ENCODE assay signal across 19 cellular contexts in the genomic region with DNA sequence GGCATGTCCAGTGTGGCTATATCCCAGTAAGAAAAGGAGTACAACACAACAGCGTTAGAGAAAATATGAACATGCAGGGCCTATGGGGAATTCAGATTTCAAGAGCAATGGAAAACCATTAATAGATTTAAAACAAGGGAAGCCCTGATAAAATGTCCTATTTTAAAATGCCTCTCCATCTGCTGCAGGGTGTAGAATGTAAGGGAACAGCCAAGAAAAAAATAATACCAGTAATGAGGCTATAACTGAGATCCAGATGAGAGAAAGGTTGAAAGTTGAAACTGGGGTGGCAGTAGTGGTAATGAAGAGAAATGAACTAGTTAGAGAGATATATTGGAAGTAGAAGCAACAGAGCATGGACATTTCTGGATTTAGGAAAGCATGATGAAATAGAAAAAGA.
DNase-seq lines count a peak whose midpoint lies in the region; ATAC-seq and TF ChIP-seq lines count a peak whose summit lies in the region.
"Had no signal": no experiment of that assay in that cellular context is flagged by ENCODE, and none has a peak within 500 bp of the region (broad histone marks: within the 10 kb centered on the region; RNA-seq: fewer than 3 reads in every experiment).

No MANE protein-coding gene starts in this region.

- no peaks in the 10 kb centered on the region for H3K36me3 Mint-ChIP-seq in activated CD4-positive, alpha-beta T cell treated with anti-CD3 and anti-CD28 coated beads, Interleukin-2, amount 10 ng/mL, durations not matched to agents 24 days and 14 days (ENCODE audit: low read depth)
- H3K36me3 Mint-ChIP-seq in H9 (ENCODE audit: insufficient read depth in 1 of 3, low read depth in 3 of 3), result no peaks in the 10 kb centered on the region
- no peaks in the 10 kb centered on the region for H3K36me3 Mint-ChIP-seq in endothelial cell (ENCODE audit: low read depth, unreplicated experiment)
- H3K36me3 Mint-ChIP-seq: CD8-positive, alpha-beta T cell had no signal

- H3K79me2 ChIP-seq in H9 (ENCODE audit: insufficient read depth, low read length), result no peaks in the 10 kb centered on the region

- intact Hi-C loops in activated CD4-positive, alpha-beta T cell treated with anti-CD3 and anti-CD28 coated beads, Interleukin-2, amount 10 ng/mL, durations not matched to agents 24 days and 14 days (cut with micrococcal nuclease), result no loop called here
- intact Hi-C loops in left ventricle myocardium inferior (cut with micrococcal nuclease), result no loop called here
- intact Hi-C loops in cardiac septum (cut with DNase I), result no loop called here
- intact Hi-C loops in right cardiac atrium (cut with DNase I), result no loop called here

- no peak for TF ChIP-seq CTCF in left ventricle myocardium inferior (IDR thresholded peaks at IDR 0.05; ENCODE audit: borderline replicate concordance)
- TF ChIP-seq CTCF in H9 (conservative IDR thresholded peaks at IDR 0.05), result no peak
- TF ChIP-seq CTCF in endothelial cell (IDR thresholded peaks at IDR 0.05; ENCODE audit: unreplicated experiment), result no peak

- H2AK5ac ChIP-seq in H9 (ENCODE audit: insufficient read length, low read length), result no peak overlapping the region

- H3K9ac ChIP-seq in H9 (ENCODE audit: extremely low read depth, insufficient read length, low read length), result no peak overlapping the region
- H3K9ac ChIP-seq: BLaER1 treated with 17β-estradiol and CSF1 and Interleukin-3, amounts not matched to agents 10 nM and 100 nM had no signal

- peak overlapping the region; percentile 48 for H2BK120ac ChIP-seq in H9 (ENCODE audit: low read depth, low read length, poor library complexity, severe bottlenecking)

- H3K4me2 ChIP-seq in H9 (ENCODE audit: insufficient read depth, insufficient read length, low read length), result no peak overlapping the region
- H3K4me2 ChIP-seq: A549; BLaER1 treated with 17β-estradiol and CSF1 and Interleukin-3, amounts not matched to agents 10 nM and 100 nM had no signal

- H3K27ac ChIP-seq in left ventricle myocardium inferior (replicated peaks), result peak overlapping the region; percentile 57
- no peak overlapping the region for H3K27ac ChIP-seq in H9 (ENCODE audit: insufficient read length, low read depth, low read length)
- H3K27ac ChIP-seq in right cardiac atrium (ENCODE audit: low read length), result peak overlapping the region; percentile 78
- H3K27ac ChIP-seq: 22Rv1; A549; BLaER1 treated with 17β-estradiol and CSF1 and Interleukin-3, amounts not matched to agents 10 nM and 100 nM; C4-2B had no signal

- H3K4me3 Mint-ChIP-seq in activated CD4-positive, alpha-beta T cell treated with anti-CD3 and anti-CD28 coated beads, Interleukin-2, amount 10 ng/mL, durations not matched to agents 24 days and 14 days, result no peak overlapping the region
- no peak overlapping the region for H3K4me3 Mint-ChIP-seq in H9
- no peak overlapping the region for H3K4me3 Mint-ChIP-seq in endothelial cell (ENCODE audit: unreplicated experiment)
- H3K4me3 Mint-ChIP-seq: B cell; CD4-positive, alpha-beta T cell; CD8-positive, alpha-beta T cell had no signal

- no peaks in the 10 kb centered on the region for H3K23me2 ChIP-seq in H9 (ENCODE audit: insufficient read length, low read depth, low read length, poor library complexity, severe bottlenecking)

- H3K23ac ChIP-seq in H9 (ENCODE audit: insufficient read length, low read depth, low read length), result no peak overlapping the region

- no peak overlapping the region for H2BK5ac ChIP-seq in H9 (ENCODE audit: insufficient read length, low read length)

- no peaks in the 10 kb centered on the region for H3K9me3 Mint-ChIP-seq in activated CD4-positive, alpha-beta T cell treated with anti-CD3 and anti-CD28 coated beads, Interleukin-2, amount 10 ng/mL, durations not matched to agents 24 days and 14 days
- H3K9me3 Mint-ChIP-seq in H9 (no peaks in the 10 kb centered on the region), endothelial cell (ENCODE audit: unreplicated experiment) (no peaks in the 10 kb centered on the region)
- H3K9me3 Mint-ChIP-seq: CD4-positive, alpha-beta T cell; CD8-positive, alpha-beta T cell had no signal

- no peaks in the 10 kb centered on the region for H3K27me3 ChIP-seq in left ventricle myocardium inferior (ENCODE audit: low read depth)
- H3K27me3 ChIP-seq in H9 (ENCODE audit: insufficient read depth, low read length), result no peaks in the 10 kb centered on the region
- no peaks in the 10 kb centered on the region for H3K27me3 ChIP-seq in right cardiac atrium (ENCODE audit: control insufficient read depth, insufficient read depth)
- H3K27me3 ChIP-seq: BLaER1 treated with 17β-estradiol and CSF1 and Interleukin-3, amounts not matched to agents 10 nM and 100 nM had no signal

- no peaks in the 10 kb centered on the region for H3K4me1 Mint-ChIP-seq in activated CD4-positive, alpha-beta T cell treated with anti-CD3 and anti-CD28 coated beads, Interleukin-2, amount 10 ng/mL, durations not matched to agents 24 days and 14 days
- H3K4me1 Mint-ChIP-seq in H9 (no peaks in the 10 kb centered on the region), endothelial cell (ENCODE audit: unreplicated experiment) (no peaks in the 10 kb centered on the region)
- H3K4me1 Mint-ChIP-seq: B cell had no signal

- H3T11ph ChIP-seq in H9 (ENCODE audit: low read length), result no peak overlapping the region

- no peaks in the 10 kb centered on the region for H3K79me1 ChIP-seq in H9 (ENCODE audit: insufficient read depth, low read depth, low read length, poor library complexity, severe bottlenecking)

- no peak overlapping the region for H3K56ac ChIP-seq in H9 (ENCODE audit: insufficient read length, low read depth, low read length)

- H2BK15ac ChIP-seq in H9 (ENCODE audit: low read depth, low read length), result no peak overlapping the region

- H3K18ac ChIP-seq in H9 (ENCODE audit: insufficient read length, low read depth, low read length), result no peak overlapping the region

- H3K4me3 ChIP-seq in left ventricle myocardium inferior (no peak overlapping the region), right cardiac atrium (ENCODE audit: low read length) (no peak overlapping the region)
- H3K4me3 ChIP-seq: A549; BLaER1 treated with 17β-estradiol and CSF1 and Interleukin-3, amounts not matched to agents 10 nM and 100 nM had no signal

- no peak overlapping the region for H2BK12ac ChIP-seq in H9 (ENCODE audit: insufficient read length, low read depth, low read length)

- H4K5ac ChIP-seq in H9 (ENCODE audit: insufficient read length, low read depth, low read length), result no peak overlapping the region

- no peaks in the 10 kb centered on the region for H3K27me3 Mint-ChIP-seq in activated CD4-positive, alpha-beta T cell treated with anti-CD3 and anti-CD28 coated beads, Interleukin-2, amount 10 ng/mL, durations not matched to agents 24 days and 14 days
- H3K27me3 Mint-ChIP-seq in H9 (ENCODE audit: low read depth) (no peaks in the 10 kb centered on the region), endothelial cell (ENCODE audit: unreplicated experiment) (no peaks in the 10 kb centered on the region)
- H3K27me3 Mint-ChIP-seq: B cell; CD4-positive, alpha-beta T cell had no signal

- no peak overlapping the region for H4K91ac ChIP-seq in H9 (ENCODE audit: insufficient read length, low read depth, low read length)

- H3K4me1 ChIP-seq in left ventricle myocardium inferior (peaks cover 21% of the 10 kb centered on the region), H9 (ENCODE audit: insufficient read depth, low read length) (no peaks in the 10 kb centered on the region), right cardiac atrium (ENCODE audit: control insufficient read depth, insufficient read depth, low read length) (no peaks in the 10 kb centered on the region)
- H3K4me1 ChIP-seq: A549; BLaER1 treated with 17β-estradiol and CSF1 and Interleukin-3, amounts not matched to agents 10 nM and 100 nM; Caco-2 had no signal

- DNase-seq in activated CD4-positive, alpha-beta T cell treated with anti-CD3 and anti-CD28 coated beads, Interleukin-2, amount 10 ng/mL, durations not matched to agents 24 days and 14 days, result peak; percentile 2
- DNase-seq in activated CD4-positive, alpha-beta T cell treated with anti-CD3 and anti-CD28 coated beads, Interleukin-2, amount 50 U/mL, for 4 hours, result no peak
- no peak for DNase-seq in left ventricle myocardium inferior
- DNase-seq in cardiac septum (ENCODE audit: low spot score), result no peak
- DNase-seq in H9, result no peak
- DNase-seq in right cardiac atrium, result no peak
- no peak for DNase-seq in endothelial cell (ENCODE audit: low spot score)
- DNase-seq: AML-193; Caco-2; Calu3; CD4-positive, alpha-beta T cell; CD8-positive, alpha-beta T cell; DMS79 treated with DMSO at 0.1 percent for 48 hours; GF-D8 had no signal

- no peak overlapping the region for H2AFZ ChIP-seq in H9 (ENCODE audit: low read length)

- peak; percentile 28 to 81 for ATAC-seq in right cardiac atrium
- ATAC-seq: A549; CD8-positive, alpha-beta T cell had no signal

- H3K14ac ChIP-seq in H9 (ENCODE audit: insufficient read depth, low read length), result no peak overlapping the region

- no peaks in the 10 kb centered on the region for H4K20me1 ChIP-seq in H9 (ENCODE audit: control insufficient read depth, insufficient read depth, insufficient read length)
- H4K20me1 ChIP-seq: BLaER1 treated with 17β-estradiol and CSF1 and Interleukin-3, amounts not matched to agents 10 nM and 100 nM had no signal

- H3K27ac Mint-ChIP-seq in activated CD4-positive, alpha-beta T cell treated with anti-CD3 and anti-CD28 coated beads, Interleukin-2, amount 10 ng/mL, durations not matched to agents 24 days and 14 days, result no peak overlapping the region
- H3K27ac Mint-ChIP-seq in H9, result no peak overlapping the region
- H3K27ac Mint-ChIP-seq in endothelial cell (ENCODE audit: unreplicated experiment), result no peak overlapping the region
- H3K27ac Mint-ChIP-seq: B cell; CD4-positive, alpha-beta T cell; CD8-positive, alpha-beta T cell had no signal

- no peak overlapping the region for H4K8ac ChIP-seq in H9 (replicated peaks; ENCODE audit: insufficient read length, low read depth, low read length)

- no peak overlapping the region for H2BK20ac ChIP-seq in H9 (ENCODE audit: low read depth, low read length, poor library complexity, severe bottlenecking)

- H3K9me3 ChIP-seq in left ventricle myocardium inferior (replicated peaks) (no peaks in the 10 kb centered on the region), H9 (ENCODE audit: control insufficient read depth, low read depth, low read length) (no peaks in the 10 kb centered on the region), right cardiac atrium (ENCODE audit: control insufficient read depth, low read length) (no peaks in the 10 kb centered on the region)
- H3K9me3 ChIP-seq: A549; BLaER1 treated with 17β-estradiol and CSF1 and Interleukin-3, amounts not matched to agents 10 nM and 100 nM; Caco-2 had no signal

- WGBS in H9 (ENCODE audit: extremely low coverage, insufficient read length, low lambda C conversion rate), result no CpG with 5 or more reads among the region's 1 CpG
- WGBS in right cardiac atrium, result 48% methylated on average over 1 of the region's 1 CpG

- no peaks in the 10 kb centered on the region for H3K36me3 ChIP-seq in left ventricle myocardium inferior
- H3K36me3 ChIP-seq: BLaER1 treated with 17β-estradiol and CSF1 and Interleukin-3, amounts not matched to agents 10 nM and 100 nM had no signal

- no peak overlapping the region for H3K4ac ChIP-seq in H9 (ENCODE audit: low read depth, low read length)
